Comparison of ENCODE assay signal across 8 cellular contexts in genomic region chr12:122975790-122976647, GRCh38. TPM values are rescaled to one million over a fixed set of nuclear protein-coding genes. Genes with fewer than 3 reads are reported as not detected.
A peak's percentile ranks its signal among the peaks of the same experiment; 100 is the strongest.
DNase-seq lines count a peak whose midpoint lies in the region; ATAC-seq and TF ChIP-seq lines count a peak whose summit lies in the region.

No MANE protein-coding gene starts in this region.

- 5 to 8% (median 6%) methylated on average over 8 of the region's 8 CpGs for WGBS in ovary, 3 donors

- peak overlapping the region; percentile 99 for H3K4me3 ChIP-seq in GM12865 (ENCODE audit: low read depth, low read length)
- peak overlapping the region; percentile 81 for H3K4me3 ChIP-seq in ovary

- peak overlapping the region; percentile 95 for H3K27ac Mint-ChIP-seq in endothelial cell (ENCODE audit: unreplicated experiment)

- H3K9me3 ChIP-seq in ovary: no peaks in the 10 kb centered on the region

- H3K4me3 Mint-ChIP-seq in endothelial cell (ENCODE audit: unreplicated experiment): peak overlapping the region; percentile 95

- peaks cover 10% of the 10 kb centered on the region for H3K4me1 ChIP-seq in ovary (ENCODE audit: insufficient read depth)

- no peak for TF ChIP-seq EP300 in ovary (IDR thresholded peaks at IDR 0.05)

- TF ChIP-seq CTCF in GM12865 (IDR thresholded peaks at IDR 0.05; ENCODE audit: insufficient read depth, low read depth, low read length, missing control alignments) (no peak), endothelial cell (IDR thresholded peaks at IDR 0.05; ENCODE audit: unreplicated experiment) (no peak), ovary (IDR thresholded peaks at IDR 0.05) (no peak)

- DNase-seq in GM12865 (ENCODE audit: low read depth): no peak
- DNase-seq in OCI-M1 (lab: John Stamatoyannopoulos, UW): peak; percentile 75
- no peak for DNase-seq in endothelial cell (ENCODE audit: low spot score)
- peak in 1 of 5 donors; percentile 28 for DNase-seq in ovary
- DNase-seq in H4 (ENCODE audit: low spot score): no peak
- no peak for DNase-seq in activated gamma-delta T cell treated with Interleukin-2 at 50 U/mL for 16 hours

- H3K4me1 Mint-ChIP-seq in endothelial cell (ENCODE audit: unreplicated experiment): peaks cover 19% of the 10 kb centered on the region

- intact Hi-C loops in ovary (cut with DNase I): loop anchor here in 3 of 4 donors (5.0 kb wide), 2 partner anchors 66 to 256 kb away; partner anchors contain the start of genes MPHOSPH9 (in 2 of the 3) and MTRFR (in 2 of the 3)

- ATAC-seq in GM18498 (IDR thresholded peaks at IDR 0.05; ENCODE audit: unreplicated experiment) (no peak), HG03159 (IDR thresholded peaks at IDR 0.05; ENCODE audit: unreplicated experiment) (no peak)

- H3K9me3 Mint-ChIP-seq in endothelial cell (ENCODE audit: unreplicated experiment): no peaks in the 10 kb centered on the region

- TF ChIP-seq POLR2A in ovary (IDR thresholded peaks at IDR 0.05): no peak

- peaks cover 8% of the 10 kb centered on the region for H3K27me3 Mint-ChIP-seq in endothelial cell (ENCODE audit: unreplicated experiment)

- no peaks in the 10 kb centered on the region for H3K27me3 ChIP-seq in ovary

- H3K36me3 ChIP-seq in ovary: no peaks in the 10 kb centered on the region

- H3K27ac ChIP-seq in ovary: no peak overlapping the region

- H3K36me3 Mint-ChIP-seq in endothelial cell (ENCODE audit: low read depth, unreplicated experiment): no peaks in the 10 kb centered on the region

RNA-seq across cellular contexts. Expression of gene OGFOD2, which starts 1.0 kb away (rescaled TPM):
- total RNA-seq in endothelial cell (ENCODE audit: unreplicated experiment) (10.4 TPM), ovary (10 to 100 TPM; 10.6 to 17.6 (median 16.8) TPM)
- 10 to 100 TPM in 1 of 2 donors, 1 to 10 TPM in 1; 1.4 to 17.1 TPM for polyA plus RNA-seq in ovary
- 17.5 and 18.1 TPM in 2 replicates for total RNA-seq in H4 (2014; rRNA removed; shearing (Covaris generic))

RNA-seq across cellular contexts. Expression of gene ARL6IP4, which starts 4.5 kb away (rescaled TPM):
- total RNA-seq in endothelial cell (ENCODE audit: unreplicated experiment) (151 TPM), ovary (100 to 1,000 TPM; 158 to 216 (median 192) TPM)
- polyA plus RNA-seq in ovary: 100 to 1,000 TPM in 1 of 2 donors, 10 to 100 TPM in 1; 65.4 to 313 TPM
- total RNA-seq in H4 (2014; rRNA removed; shearing (Covaris generic)): 111 and 179 TPM in 2 replicates

RNA-seq across cellular contexts. Expression of gene ABCB9, which starts 9.8 kb away (rescaled TPM):
- 10.9 TPM for total RNA-seq in endothelial cell (ENCODE audit: unreplicated experiment)
- total RNA-seq in ovary: 10 to 100 TPM in 2 of 7 donors, 1 to 10 TPM in 5; 4.1 to 14.3 (median 6.9) TPM
- polyA plus RNA-seq in ovary: 1 to 10 TPM; 1.7 to 3.4 TPM
- total RNA-seq in H4 (2014; rRNA removed; shearing (Covaris generic)): 6.5 and 19.3 TPM in 2 replicates
